Comparison of ENCODE assay signal across 8 cellular contexts in genomic region chr4:89109841-89110540, GRCh38. TPM values are rescaled to one million over a fixed set of nuclear protein-coding genes. Genes with fewer than 3 reads are reported as not detected.
A peak's percentile ranks its signal among the peaks of the same experiment; 100 is the strongest.
DNase-seq lines count a peak whose midpoint lies in the region; ATAC-seq, FAIRE-seq and TF ChIP-seq lines count a peak whose summit lies in the region.

No MANE protein-coding gene starts in this region.

- peaks cover 21% of the 10 kb centered on the region for H3K4me1 Mint-ChIP-seq in dendritic cell treated with granulocyte-macrophage colony-stimulating factor and Interleukin-4, amounts not matched to agents 40 ng/mL and 50 ng/mL, for 4 days (ENCODE audit: low read depth)

- H3K4me3 ChIP-seq in heart right ventricle (peak overlapping the region; percentile 56 to 92 (median 73)), muscle layer of duodenum (ENCODE audit: low read depth in 1 of 2, low read length in 2 of 2) (peak overlapping the region; percentile 47 to 84), WERI-Rb-1 (ENCODE audit: low read depth, low read length) (no peak overlapping the region)

- H3K36me3 ChIP-seq in heart right ventricle (no peaks in the 10 kb centered on the region), muscle layer of duodenum (ENCODE audit: control insufficient read depth in 1 of 2, insufficient read depth in 2 of 2, low read length in 2 of 2) (no peaks in the 10 kb centered on the region), WERI-Rb-1 (peaks cover 23% of the 10 kb centered on the region)

- H3K27me3 Mint-ChIP-seq in dendritic cell treated with granulocyte-macrophage colony-stimulating factor and Interleukin-4, amounts not matched to agents 40 ng/mL and 50 ng/mL, for 4 days: peaks cover 32% of the 10 kb centered on the region

- no peak for TF ChIP-seq CTCF in heart right ventricle (IDR thresholded peaks at IDR 0.05)
- TF ChIP-seq CTCF in WERI-Rb-1 (IDR thresholded peaks at IDR 0.05; ENCODE audit: low read depth, low read length): no peak

- no peak overlapping the region for H3K27ac ChIP-seq in heart right ventricle
- no peak overlapping the region for H3K27ac ChIP-seq in muscle layer of duodenum (ENCODE audit: low read length)
- H3K27ac ChIP-seq in WERI-Rb-1: no peak overlapping the region

- peaks cover 15% of the 10 kb centered on the region for H3K36me3 Mint-ChIP-seq in dendritic cell treated with granulocyte-macrophage colony-stimulating factor and Interleukin-4, amounts not matched to agents 40 ng/mL and 50 ng/mL, for 4 days (ENCODE audit: low read depth)

- ATAC-seq in heart right ventricle (no peak), Right ventricle myocardium superior (ENCODE audit: poor library complexity) (no peak), GM21447 (IDR thresholded peaks at IDR 0.05; ENCODE audit: unreplicated experiment) (no peak)

- H3K9me3 ChIP-seq in heart right ventricle (peaks cover 0 to 6% (median 0%) of the 10 kb centered on the region in 11 donors), muscle layer of duodenum (ENCODE audit: control insufficient read depth in 1 of 2, low read length in 2 of 2) (peaks cover 0 to 3% of the 10 kb centered on the region in 2 donors), WERI-Rb-1 (ENCODE audit: severe bottlenecking) (peaks cover 13% of the 10 kb centered on the region)

- no peak for DNase-seq in heart right ventricle
- DNase-seq in Right ventricle myocardium superior: no peak
- no peak for DNase-seq in stimulated activated naive CD4-positive, alpha-beta T cell treated with Interleukin-2 at 50 U/mL for 16 hours (lab: John Stamatoyannopoulos, UW)
- no peak for DNase-seq in WERI-Rb-1
- no peak for DNase-seq in RCC 7860 (ENCODE audit: low spot score)

- H3K4me3 Mint-ChIP-seq in dendritic cell treated with granulocyte-macrophage colony-stimulating factor and Interleukin-4, amounts not matched to agents 40 ng/mL and 50 ng/mL, for 4 days: peak overlapping the region; percentile 93

- H3K27ac Mint-ChIP-seq in dendritic cell treated with granulocyte-macrophage colony-stimulating factor and Interleukin-4, amounts not matched to agents 40 ng/mL and 50 ng/mL, for 4 days: no peak overlapping the region

- intact Hi-C loops in heart right ventricle (cut with DNase I): loop anchor here in 3 of 10 donors (2.0 to 10.0 kb wide), 2 partner anchors 53 to 295 kb away; partner anchors contain the start of gene FAM13A (in 1 of the 3)
- intact Hi-C loops in Right ventricle myocardium superior (cut with DNase I): loop anchor here (5.0 kb wide), 1 partner anchor 288 kb away; no protein-coding TSS in a partner anchor
- intact Hi-C loops in dendritic cell treated with granulocyte-macrophage colony-stimulating factor and Interleukin-4, amounts not matched to agents 40 ng/mL and 50 ng/mL, for 4 days (cut with micrococcal nuclease): loop anchor here (2.0 to 10.0 kb wide), 2 partner anchors 195 to 287 kb away; partner anchors contain the start of gene GPRIN3

- no peak for FAIRE-seq in RCC 7860 (lab: Jason Lieb, UNC)

- peaks cover 0 to 26% (median 14%) of the 10 kb centered on the region in 9 donors for H3K4me1 ChIP-seq in heart right ventricle
- H3K4me1 ChIP-seq in muscle layer of duodenum (ENCODE audit: control insufficient read depth in 1 of 2, insufficient read depth in 2 of 2, low read length in 2 of 2): peaks cover 0 to 10% of the 10 kb centered on the region in 2 donors

- WGBS in heart right ventricle, 2 donors: 30 to 38% methylated on average over 10 of the region's 10 CpGs

- H3K9me3 Mint-ChIP-seq in dendritic cell treated with granulocyte-macrophage colony-stimulating factor and Interleukin-4, amounts not matched to agents 40 ng/mL and 50 ng/mL, for 4 days: no peaks in the 10 kb centered on the region

- H3K27me3 ChIP-seq in heart right ventricle: peaks cover 0 to 15% (median 0%) of the 10 kb centered on the region in 7 donors
- H3K27me3 ChIP-seq in muscle layer of duodenum (ENCODE audit: low read depth, low read length): no peaks in the 10 kb centered on the region
- H3K27me3 ChIP-seq in WERI-Rb-1 (ENCODE audit: insufficient read depth, low read depth, severe bottlenecking): no peaks in the 10 kb centered on the region

RNA-seq across cellular contexts. Expression of gene TIGD2, which starts 1.3 kb away (rescaled TPM):
- total RNA-seq in heart right ventricle: 1 to 10 TPM; 1.2 to 2.8 (median 2.0) TPM
- 1 to 10 TPM; 1.2 to 1.3 TPM for polyA plus RNA-seq in heart right ventricle
- 2.4 TPM for total RNA-seq in Right ventricle myocardium superior

RNA-seq across cellular contexts. Expression of gene FAM13A, which starts 53.0 kb away (rescaled TPM):
- 10 to 100 TPM in 9 of 10 donors, 1 to 10 TPM in 1; 6.7 to 18.4 (median 14.9) TPM for total RNA-seq in heart right ventricle
- polyA plus RNA-seq in heart right ventricle: 10 to 100 TPM in 1 of 2 donors, 1 to 10 TPM in 1; 2.4 to 12.1 TPM
- total RNA-seq in Right ventricle myocardium superior: 18.0 TPM
